ENCODE assay signal across 10 cellular contexts in genomic region chr4:143554728-143555597, GRCh38. TPM values are rescaled to one million over a fixed set of nuclear protein-coding genes. Genes with fewer than 3 reads are reported as not detected.
DNase-seq lines count a peak whose midpoint lies in the region; ATAC-seq and TF ChIP-seq lines count a peak whose summit lies in the region.
"Had no signal": no experiment of that assay in that cellular context is flagged by ENCODE, and none has a peak within 500 bp of the region (broad histone marks: within the 10 kb centered on the region; RNA-seq: fewer than 3 reads in every experiment).

No MANE protein-coding gene starts in this region.

- peaks cover 36% of the 10 kb centered on the region for H3K36me3 ChIP-seq in BE2C

- H3K4me3 ChIP-seq in BE2C (ENCODE audit: low read depth, low read length) = no peak overlapping the region

- peaks cover 8% of the 10 kb centered on the region for H3K4me1 Mint-ChIP-seq in WTC11

- H3K27me3 ChIP-seq in BE2C = no peaks in the 10 kb centered on the region

- H3K36me3 Mint-ChIP-seq in WTC11 = peaks cover 31% of the 10 kb centered on the region

- CTCF ChIA-PET in WTC11 (lab: Charles Lee) = interaction anchor here (0.7 kb wide), 1 partner anchor 27 kb away, joined by 3 read pairs; no protein-coding TSS in a partner anchor

- TF ChIP-seq CTCF in WTC11 (IDR thresholded peaks at IDR 0.05) (no peak), BE2C (IDR thresholded peaks at IDR 0.05; ENCODE audit: low read depth, low read length) (no peak)

- peaks cover 10% of the 10 kb centered on the region for H3K27me3 Mint-ChIP-seq in WTC11 (ENCODE audit: low read depth)

- H3K4me1 ChIP-seq in BE2C = no peaks in the 10 kb centered on the region

- H3K27ac Mint-ChIP-seq in WTC11 = peak overlapping the region; percentile 45; the same call in 1 of the 2 replicates

- H3K9me3 Mint-ChIP-seq in WTC11 = no peaks in the 10 kb centered on the region

- no peak overlapping the region for H3K4me3 Mint-ChIP-seq in WTC11

- no peaks in the 10 kb centered on the region for H3K9me3 ChIP-seq in BE2C

- ATAC-seq in GM18498 (IDR thresholded peaks at IDR 0.05; ENCODE audit: unreplicated experiment) (peak; percentile 64), GM19395 (IDR thresholded peaks at IDR 0.05; ENCODE audit: unreplicated experiment) (peak; percentile 74), HG02973 (IDR thresholded peaks at IDR 0.05; ENCODE audit: unreplicated experiment) (peak; percentile 73), WTC11 (no peak)

- DNase-seq in WTC11 (ENCODE audit: low spot score) (no peak), DMS53 (lab: John Stamatoyannopoulos, UW) (no peak), BE2C (no peak), SHP77 treated with DMSO at 0.1 percent for 48 hours (lab: John Stamatoyannopoulos, UW) (no peak), putamen (ENCODE audit: low spot score) (no peak)
- DNase-seq: activated CD8-positive, alpha-beta memory T cell treated with anti-CD3 and anti-CD28 coated beads for 24 hours; posterior cingulate gyrus had no signal

- POLR2A ChIA-PET in WTC11 (lab: Charles Lee) = interaction anchor here (0.6 to 0.7 kb wide), 3 partner anchors 24 to 182 kb away, joined by 3 read pairs; no protein-coding TSS in a partner anchor

TF ChIP-seq in WTC11, 78 proteins besides CTCF, POLR2A, EP300 and RAD21:
- TF ChIP-seq ETV6 (CRISPR knock-in tag; IDR thresholded peaks at IDR 0.05) (no peak), ZNF671 (CRISPR knock-in tag; IDR thresholded peaks at IDR 0.05) (no peak), ATF3 (CRISPR knock-in tag; conservative IDR thresholded peaks at IDR 0.05) (no peak), E2F4 (CRISPR knock-in tag; IDR thresholded peaks at IDR 0.05; ENCODE audit: borderline replicate concordance, low read depth) (no peak), ZNF425 (CRISPR knock-in tag; conservative IDR thresholded peaks at IDR 0.05) (no peak), ZBTB21 (CRISPR knock-in tag; IDR thresholded peaks at IDR 0.05; ENCODE audit: borderline replicate concordance) (no peak), STAT6 (CRISPR knock-in tag; conservative IDR thresholded peaks at IDR 0.05; ENCODE audit: low read depth) (no peak), ZSCAN18 (CRISPR knock-in tag; IDR thresholded peaks at IDR 0.05) (no peak), NR2C2 (CRISPR knock-in tag; IDR thresholded peaks at IDR 0.05) (no peak), USF1 (CRISPR knock-in tag; IDR thresholded peaks at IDR 0.05) (no peak), ATF2 (CRISPR knock-in tag; IDR thresholded peaks at IDR 0.05; ENCODE audit: borderline replicate concordance, low read depth) (no peak)
TF ChIP-seq in WTC11: peak in this region for 0.

RNA-seq across cellular contexts. Expression of gene SMARCA5, which starts 41.5 kb away (rescaled TPM):
- total RNA-seq in WTC11 (2021) = 89.6 to 98.8 TPM (median 91.1 TPM) in 3 replicates
- polyA plus RNA-seq in BE2C (2012; ENCODE audit: insufficient read depth, insufficient read length, low read depth) = 44.0 TPM
